In the genomic region with DNA sequence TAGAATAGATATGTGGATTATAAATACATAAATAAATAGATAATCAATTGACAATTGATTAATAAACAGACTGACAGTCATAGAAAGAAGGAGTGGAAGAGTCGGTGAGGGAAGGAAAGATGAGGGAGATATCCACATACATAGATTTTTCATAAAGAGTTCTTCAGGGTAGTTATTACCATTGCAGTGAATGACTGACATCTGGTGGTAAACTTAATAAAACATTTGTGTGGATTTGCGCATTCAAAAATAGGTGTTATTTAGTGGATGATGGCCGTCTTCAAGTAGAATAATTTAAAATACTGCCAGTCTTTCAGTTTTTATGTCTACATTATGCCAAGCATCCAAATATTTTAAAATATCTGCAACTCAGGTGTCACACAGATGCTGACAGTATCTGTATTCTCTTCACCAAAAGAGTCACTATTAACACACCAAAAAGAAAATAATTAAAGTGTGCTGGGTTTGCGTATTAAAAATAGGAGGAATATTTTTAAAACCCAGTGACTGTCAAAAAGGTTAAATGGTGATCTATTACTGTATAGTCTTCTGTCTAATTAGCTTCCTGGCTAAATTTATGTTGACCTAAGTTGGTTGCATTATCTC, we compare ENCODE assay signal across 8 cellular contexts.
A peak's percentile ranks its signal among the peaks of the same experiment; 100 is the strongest.
DNase-seq lines count a peak whose midpoint lies in the region; FAIRE-seq and TF ChIP-seq lines count a peak whose summit lies in the region.

No MANE protein-coding gene starts in this region.

- DNase-seq in D341Med (ENCODE audit: low spot score), result peak; percentile 20
- DNase-seq in KBM-7, result peak; percentile 63
- DNase-seq in RCC 7860 (ENCODE audit: low spot score), result peak; percentile 35
- peak; percentile 57 for DNase-seq in fibroblast of villous mesenchyme (ENCODE audit: low read depth)
- DNase-seq in testis, result no peak
- no peak for DNase-seq in activated naive CD4-positive, alpha-beta T cell (lab: John Stamatoyannopoulos, UW)
- no peak for DNase-seq in activated CD8-positive, alpha-beta memory T cell treated with anti-CD3 and anti-CD28 coated beads, Interleukin-2, amount 50 U/mL, for 48 hours
- DNase-seq in OCI-M2 (lab: John Stamatoyannopoulos, UW; ENCODE audit: unreplicated experiment), result no peak

- no peak for TF ChIP-seq POLR2A in testis (IDR thresholded peaks at IDR 0.05)

- H3K4me3 ChIP-seq in fibroblast of villous mesenchyme (ENCODE audit: low read depth, low read length) (no peak overlapping the region), testis (no peak overlapping the region)

- no peaks in the 10 kb centered on the region for H3K9me3 ChIP-seq in testis

- no peaks in the 10 kb centered on the region for H3K4me1 ChIP-seq in testis

- intact Hi-C loops in testis (cut with DNase I; ENCODE audit: low total_unique reads), result no loop called here

- WGBS in testis, 2 donors, result 45 to 50% methylated on average over 4 of the region's 4 CpGs

- H3K36me3 ChIP-seq in testis (ENCODE audit: low read depth, missing control alignments), result no peaks in the 10 kb centered on the region

- no peaks in the 10 kb centered on the region for H3K27me3 ChIP-seq in testis

- H3K27ac ChIP-seq in testis, result no peak overlapping the region

- TF ChIP-seq CTCF in fibroblast of villous mesenchyme (IDR thresholded peaks at IDR 0.05; ENCODE audit: insufficient read depth, low read depth, low read length) (peak; percentile 35), testis (IDR thresholded peaks at IDR 0.05) (peak in 2 of 3 experiments; percentile 17 to 38)

- FAIRE-seq in RCC 7860 (lab: Jason Lieb, UNC), result peak; percentile 48

- in situ Hi-C loops in KBM-7 (cut with MboI; ENCODE audit: low pct_unique_long_range_greater_than_20kb, low sequenced_read_pairs), result no loop called here

Comparison
In these comparisons a context has a peak if more than half of its experiments do, and no peak if none do; other contexts are left out.
1. DNase-seq: peak in D341Med (single experiment), KBM-7 (single experiment), RCC 7860 (single experiment) and fibroblast of villous mesenchyme (single experiment); none in testis (single experiment), activated naive CD4-positive, alpha-beta T cell (0 of 4), activated CD8-positive, alpha-beta memory T cell treated with anti-CD3 and anti-CD28 coated beads, Interleukin-2, amount 50 U/mL, for 48 hours (single experiment) and OCI-M2 (single experiment).